1 cellular context compared by ENCODE assay signal in the genomic region with DNA sequence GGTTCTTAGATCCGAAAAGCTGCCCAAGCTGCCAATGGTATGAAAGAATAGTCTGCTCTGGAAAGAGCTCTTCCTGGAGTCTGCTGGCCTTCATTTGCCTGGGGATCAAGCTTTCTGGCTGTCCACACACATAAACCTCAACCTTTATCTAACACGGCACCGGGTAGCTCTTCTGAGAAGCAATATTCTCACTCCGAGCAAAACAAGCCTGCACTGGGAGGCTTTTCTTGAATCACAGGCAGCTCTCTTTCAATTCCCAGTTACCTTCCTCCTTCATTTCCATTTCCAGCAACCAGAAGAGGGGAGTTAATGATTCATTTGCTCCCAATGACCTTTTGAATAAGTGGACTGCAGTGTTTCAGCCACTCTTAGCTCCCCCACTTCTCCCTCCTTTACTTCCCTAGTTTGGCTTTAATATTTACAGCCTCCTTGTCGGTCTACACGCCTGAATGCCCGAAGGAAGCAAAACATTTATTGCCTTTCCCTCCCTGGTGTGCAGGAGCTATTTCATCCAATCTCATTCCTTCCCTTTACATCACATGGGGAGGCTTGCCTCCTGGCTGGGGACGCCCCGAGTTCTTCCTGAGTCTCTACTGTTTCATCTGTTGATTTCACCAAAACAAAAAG.
TF ChIP-seq lines count a peak whose summit lies in the region.

No MANE protein-coding gene starts in this region.

TF ChIP-seq in HepG2, 621 proteins besides CTCF, POLR2A, EP300 and RAD21 (continued from another document):
- TF ChIP-seq ZNF784 (CRISPR knock-in tag; IDR thresholded peaks at IDR 0.05; ENCODE audit: borderline replicate concordance) (peak; percentile 48; the same call in 1 of the 2 replicates), RXRB (CRISPR knock-in tag; IDR thresholded peaks at IDR 0.05; ENCODE audit: borderline replicate concordance) (0 out of 2 replicates have a peak, but pooled peaks have one; percentile 53), MIER3 (CRISPR knock-in tag; IDR thresholded peaks at IDR 0.05; ENCODE audit: borderline replicate concordance) (peak; percentile 60; the same call in 1 of the 2 replicates), NFATC3 (CRISPR knock-in tag; IDR thresholded peaks at IDR 0.05) (no peak), YEATS2 (CRISPR knock-in tag; IDR thresholded peaks at IDR 0.05; ENCODE audit: borderline replicate concordance) (peak; percentile 60; the same call in 1 of the 2 replicates), SAP130 (CRISPR knock-in tag; IDR thresholded peaks at IDR 0.05; ENCODE audit: low read depth) (peak; percentile 75), ZKSCAN8 (CRISPR knock-in tag; IDR thresholded peaks at IDR 0.05; ENCODE audit: borderline replicate concordance) (0 out of 2 replicates have a peak, but pooled peaks have one; percentile 38), PAXIP1 (CRISPR knock-in tag; conservative IDR thresholded peaks at IDR 0.05) (peak; percentile 69), CENPX (CRISPR knock-in tag; IDR thresholded peaks at IDR 0.05) (no peak), NR2F6 (IDR thresholded peaks at IDR 0.05) (peak; percentile 74), NR2F6 (CRISPR knock-in tag; IDR thresholded peaks at IDR 0.05) (peak; percentile 91), ETS1 (CRISPR knock-in tag; IDR thresholded peaks at IDR 0.05) (no peak), ZNF3 (CRISPR knock-in tag; IDR thresholded peaks at IDR 0.05) (no peak), THAP11 (CRISPR knock-in tag; IDR thresholded peaks at IDR 0.05) (peak; percentile 20), ZMYM3 (CRISPR knock-in tag; IDR thresholded peaks at IDR 0.05) (no peak), SKI (IDR thresholded peaks at IDR 0.05; ENCODE audit: partially characterized antibody) (peak; percentile 10), ZC3H13 (CRISPR knock-in tag; IDR thresholded peaks at IDR 0.05) (no peak), STAT5B (CRISPR knock-in tag; IDR thresholded peaks at IDR 0.05) (no peak), DPF2 (CRISPR knock-in tag; IDR thresholded peaks at IDR 0.05; ENCODE audit: borderline replicate concordance, low read depth) (0 out of 2 replicates have a peak, but pooled peaks have one; percentile 19), DMAP1 (CRISPR knock-in tag; IDR thresholded peaks at IDR 0.05) (peak; percentile 57; the same call in 1 of the 2 replicates), ZFX (CRISPR knock-in tag; IDR thresholded peaks at IDR 0.05; ENCODE audit: low read depth) (peak; percentile 45; the same call in 1 of the 2 replicates), ARNTL (CRISPR knock-in tag; IDR thresholded peaks at IDR 0.05) (peak; percentile 24; the same call in 1 of the 2 replicates), MED8 (CRISPR knock-in tag; IDR thresholded peaks at IDR 0.05; ENCODE audit: insufficient replicate concordance) (peak; percentile 17)
- TF ChIP-seq, protein P1, sequence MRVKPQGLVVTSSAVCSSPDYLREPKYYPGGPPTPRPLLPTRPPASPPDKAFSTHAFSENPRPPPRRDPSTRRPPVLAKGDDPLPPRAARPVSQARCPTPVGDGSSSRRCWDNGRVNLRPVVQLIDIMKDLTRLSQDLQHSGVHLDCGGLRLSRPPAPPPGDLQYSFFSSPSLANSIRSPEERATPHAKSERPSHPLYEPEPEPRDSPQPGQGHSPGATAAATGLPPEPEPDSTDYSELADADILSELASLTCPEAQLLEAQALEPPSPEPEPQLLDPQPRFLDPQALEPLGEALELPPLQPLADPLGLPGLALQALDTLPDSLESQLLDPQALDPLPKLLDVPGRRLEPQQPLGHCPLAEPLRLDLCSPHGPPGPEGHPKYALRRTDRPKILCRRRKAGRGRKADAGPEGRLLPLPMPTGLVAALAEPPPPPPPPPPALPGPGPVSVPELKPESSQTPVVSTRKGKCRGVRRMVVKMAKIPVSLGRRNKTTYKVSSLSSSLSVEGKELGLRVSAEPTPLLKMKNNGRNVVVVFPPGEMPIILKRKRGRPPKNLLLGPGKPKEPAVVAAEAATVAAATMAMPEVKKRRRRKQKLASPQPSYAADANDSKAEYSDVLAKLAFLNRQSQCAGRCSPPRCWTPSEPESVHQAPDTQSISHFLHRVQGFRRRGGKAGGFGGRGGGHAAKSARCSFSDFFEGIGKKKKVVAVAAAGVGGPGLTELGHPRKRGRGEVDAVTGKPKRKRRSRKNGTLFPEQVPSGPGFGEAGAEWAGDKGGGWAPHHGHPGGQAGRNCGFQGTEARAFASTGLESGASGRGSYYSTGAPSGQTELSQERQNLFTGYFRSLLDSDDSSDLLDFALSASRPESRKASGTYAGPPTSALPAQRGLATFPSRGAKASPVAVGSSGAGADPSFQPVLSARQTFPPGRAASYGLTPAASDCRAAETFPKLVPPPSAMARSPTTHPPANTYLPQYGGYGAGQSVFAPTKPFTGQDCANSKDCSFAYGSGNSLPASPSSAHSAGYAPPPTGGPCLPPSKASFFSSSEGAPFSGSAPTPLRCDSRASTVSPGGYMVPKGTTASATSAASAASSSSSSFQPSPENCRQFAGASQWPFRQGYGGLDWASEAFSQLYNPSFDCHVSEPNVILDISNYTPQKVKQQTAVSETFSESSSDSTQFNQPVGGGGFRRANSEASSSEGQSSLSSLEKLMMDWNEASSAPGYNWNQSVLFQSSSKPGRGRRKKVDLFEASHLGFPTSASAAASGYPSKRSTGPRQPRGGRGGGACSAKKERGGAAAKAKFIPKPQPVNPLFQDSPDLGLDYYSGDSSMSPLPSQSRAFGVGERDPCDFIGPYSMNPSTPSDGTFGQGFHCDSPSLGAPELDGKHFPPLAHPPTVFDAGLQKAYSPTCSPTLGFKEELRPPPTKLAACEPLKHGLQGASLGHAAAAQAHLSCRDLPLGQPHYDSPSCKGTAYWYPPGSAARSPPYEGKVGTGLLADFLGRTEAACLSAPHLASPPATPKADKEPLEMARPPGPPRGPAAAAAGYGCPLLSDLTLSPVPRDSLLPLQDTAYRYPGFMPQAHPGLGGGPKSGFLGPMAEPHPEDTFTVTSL (CRISPR knock-in tag; IDR thresholded peaks at IDR 0.05; ENCODE audit: borderline replicate concordance) = peak; percentile 48; the same call in 1 of the 2 replicates
- TF ChIP-seq, protein P2, sequence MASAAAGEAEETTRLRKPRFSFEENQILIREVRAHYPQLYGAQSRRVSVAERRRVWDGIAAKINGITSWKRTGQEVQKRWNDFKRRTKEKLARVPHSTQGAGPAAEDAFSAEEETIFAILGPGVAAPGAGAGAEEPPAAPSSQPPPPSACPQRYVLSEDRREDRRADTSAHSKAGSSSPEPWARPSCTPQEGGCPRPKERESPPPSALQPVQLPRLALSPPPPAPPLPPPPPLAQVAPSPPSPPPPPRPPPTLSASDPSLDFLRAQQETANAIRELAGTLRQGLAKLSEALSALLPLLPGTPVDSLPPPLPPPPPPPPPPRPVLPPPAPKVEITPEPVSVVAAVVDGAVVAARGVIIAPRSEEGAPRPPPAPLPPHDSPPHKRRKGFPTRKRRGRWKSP (CRISPR knock-in tag; IDR thresholded peaks at IDR 0.05) = 0 out of 2 replicates have a peak, but pooled peaks have one; percentile 10
- TF ChIP-seq, protein P3, sequence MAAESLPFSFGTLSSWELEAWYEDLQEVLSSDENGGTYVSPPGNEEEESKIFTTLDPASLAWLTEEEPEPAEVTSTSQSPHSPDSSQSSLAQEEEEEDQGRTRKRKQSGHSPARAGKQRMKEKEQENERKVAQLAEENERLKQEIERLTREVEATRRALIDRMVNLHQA (CRISPR knock-in tag; IDR thresholded peaks at IDR 0.05) = no peak
